Comparison of ENCODE assay signal across 9 cellular contexts in genomic region chr1:107965112-107965991, GRCh38. TPM values are rescaled to one million over a fixed set of nuclear protein-coding genes. Genes with fewer than 3 reads are reported as not detected.
A peak's percentile ranks its signal among the peaks of the same experiment; 100 is the strongest.
DNase-seq lines count a peak whose midpoint lies in the region; ATAC-seq, FAIRE-seq and TF ChIP-seq lines count a peak whose summit lies in the region.
"Had no signal": no experiment of that assay in that cellular context is flagged by ENCODE, and none has a peak within 500 bp of the region (broad histone marks: within the 10 kb centered on the region; RNA-seq: fewer than 3 reads in every experiment).

A gene with protein sequence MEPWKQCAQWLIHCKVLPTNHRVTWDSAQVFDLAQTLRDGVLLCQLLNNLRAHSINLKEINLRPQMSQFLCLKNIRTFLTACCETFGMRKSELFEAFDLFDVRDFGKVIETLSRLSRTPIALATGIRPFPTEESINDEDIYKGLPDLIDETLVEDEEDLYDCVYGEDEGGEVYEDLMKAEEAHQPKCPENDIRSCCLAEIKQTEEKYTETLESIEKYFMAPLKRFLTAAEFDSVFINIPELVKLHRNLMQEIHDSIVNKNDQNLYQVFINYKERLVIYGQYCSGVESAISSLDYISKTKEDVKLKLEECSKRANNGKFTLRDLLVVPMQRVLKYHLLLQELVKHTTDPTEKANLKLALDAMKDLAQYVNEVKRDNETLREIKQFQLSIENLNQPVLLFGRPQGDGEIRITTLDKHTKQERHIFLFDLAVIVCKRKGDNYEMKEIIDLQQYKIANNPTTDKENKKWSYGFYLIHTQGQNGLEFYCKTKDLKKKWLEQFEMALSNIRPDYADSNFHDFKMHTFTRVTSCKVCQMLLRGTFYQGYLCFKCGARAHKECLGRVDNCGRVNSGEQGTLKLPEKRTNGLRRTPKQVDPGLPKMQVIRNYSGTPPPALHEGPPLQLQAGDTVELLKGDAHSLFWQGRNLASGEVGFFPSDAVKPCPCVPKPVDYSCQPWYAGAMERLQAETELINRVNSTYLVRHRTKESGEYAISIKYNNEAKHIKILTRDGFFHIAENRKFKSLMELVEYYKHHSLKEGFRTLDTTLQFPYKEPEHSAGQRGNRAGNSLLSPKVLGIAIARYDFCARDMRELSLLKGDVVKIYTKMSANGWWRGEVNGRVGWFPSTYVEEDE (minus strand): TSS chr1:107965180. CDS start chr1:107964869, 311 bp downstream.

- H3K9me3 ChIP-seq in small intestine (ENCODE audit: control insufficient read depth, low read depth): no peaks in the 10 kb centered on the region

- no peaks in the 10 kb centered on the region for H3K36me3 ChIP-seq in small intestine (ENCODE audit: control insufficient read depth in 2 of 2, insufficient read depth in 2 of 2, low read length in 2 of 2)

- DNase-seq in GM10248 (ENCODE audit: extremely low spot score) (peak; percentile 58), NCI-H1694 treated with DMSO at 0.1 percent for 48 hours (lab: John Stamatoyannopoulos, UW) (peak; percentile 88), cerebellum (ENCODE audit: low spot score) (peak; percentile 16), inferior parietal cortex (ENCODE audit: extremely low spot score) (peak; percentile 44), small intestine (peak; percentile 43), OCI-M2 (lab: John Stamatoyannopoulos, UW; ENCODE audit: unreplicated experiment) (no peak)
- DNase-seq in activated CD4-positive, CD25-positive, alpha-beta regulatory T cell (lab: John Stamatoyannopoulos, UW): peak; percentile 20 to 42 (median 28)

- H3K4me1 ChIP-seq in small intestine (ENCODE audit: control insufficient read depth in 2 of 2, insufficient read depth in 1 of 2, low read depth in 1 of 2, low read length in 1 of 2): no peaks in the 10 kb centered on the region

- H3K27ac ChIP-seq in small intestine (ENCODE audit: low read depth in 1 of 2, low read length in 1 of 2): peak within 1 kb of the TSS in 1 of 2 donors; percentile 76

- H3K27me3 ChIP-seq in small intestine (ENCODE audit: control insufficient read depth in 2 of 2, insufficient read depth in 2 of 2, low read length in 2 of 2): no peaks in the 10 kb centered on the region

- H3K4me3 ChIP-seq in small intestine (ENCODE audit: low read depth in 1 of 2, low read length in 2 of 2): peak within 1 kb of the TSS; percentile 61 to 62

- CTCF ChIA-PET in GM10248 (lab: Yijun Ruan, JAX): interaction anchor here (1.1 to 1.4 kb wide), 2 partner anchors 21 to 171 kb away, joined by 3 read pairs; no protein-coding TSS in a partner anchor

- POLR2A ChIA-PET in GM10248 (lab: Yijun Ruan, JAX): no interaction called here

- no peak for TF ChIP-seq CTCF in GM10248 (IDR thresholded peaks at IDR 0.05; ENCODE audit: control extremely low read depth, extremely low read depth, low read depth, missing control alignments)

- no peak for ATAC-seq in HG02884 (IDR thresholded peaks at IDR 0.05; ENCODE audit: unreplicated experiment)

- no peak for FAIRE-seq in small intestine (lab: Jason Lieb, UNC)
- FAIRE-seq: islet of Langerhans had no signal

- 1% methylated on average over 35 to 72 of the region's 72 CpGs for WGBS in small intestine, 3 donors

RNA-seq across cellular contexts. Expression of the gene that starts here (rescaled TPM):
- 19.5 TPM for total RNA-seq in cerebellum
- polyA plus RNA-seq in small intestine: 10 to 100 TPM in 1 of 3 donors, 1 to 10 TPM in 2; 5.4 to 12.8 (median 9.6) TPM
